ENCODE assay signal across 17 cellular contexts in genomic region chr9:15389636-15390035, GRCh38. TPM values are rescaled to one million over a fixed set of nuclear protein-coding genes. Genes with fewer than 3 reads are reported as not detected.
DNase-seq lines count a peak whose midpoint lies in the region; ATAC-seq and TF ChIP-seq lines count a peak whose summit lies in the region.
"Had no signal": no experiment of that assay in that cellular context is flagged by ENCODE, and none has a peak within 500 bp of the region (broad histone marks: within the 10 kb centered on the region; RNA-seq: fewer than 3 reads in every experiment).

No MANE protein-coding gene starts in this region.

- H3K4me1 ChIP-seq in colonic mucosa: no peaks in the 10 kb centered on the region
- H3K4me1 ChIP-seq in mucosa of rectum (ENCODE audit: control insufficient read depth in 2 of 2, insufficient read depth in 2 of 2, low read length in 2 of 2): peaks cover 15 to 20% of the 10 kb centered on the region in 2 donors
- no peaks in the 10 kb centered on the region for H3K4me1 ChIP-seq in upper lobe of right lung
- no peaks in the 10 kb centered on the region for H3K4me1 ChIP-seq in esophagus squamous epithelium

- ATAC-seq in left colon: peak; percentile 66
- ATAC-seq in upper lobe of right lung: peak; percentile 39
- no peak for ATAC-seq in GM21515 (IDR thresholded peaks at IDR 0.05; ENCODE audit: unreplicated experiment)

- H3K36me3 ChIP-seq in colonic mucosa: no peaks in the 10 kb centered on the region
- no peaks in the 10 kb centered on the region for H3K36me3 ChIP-seq in mucosa of rectum (ENCODE audit: control insufficient read depth in 2 of 2, insufficient read depth in 2 of 2, low read length in 2 of 2)
- H3K36me3 ChIP-seq in upper lobe of right lung: no peaks in the 10 kb centered on the region
- H3K36me3 ChIP-seq in esophagus squamous epithelium: no peaks in the 10 kb centered on the region

- TF ChIP-seq CTCF in colonic mucosa (IDR thresholded peaks at IDR 0.05): no peak
- no peak for TF ChIP-seq CTCF in upper lobe of right lung (IDR thresholded peaks at IDR 0.05)
- no peak for TF ChIP-seq CTCF in esophagus squamous epithelium (IDR thresholded peaks at IDR 0.05)

- WGBS in esophagus squamous epithelium, 2 donors: 79 to 86% methylated on average over 4 of the region's 4 CpGs

- H3K4me3 ChIP-seq in colonic mucosa (no peak overlapping the region), mucosa of rectum (ENCODE audit: low read length in 2 of 2) (no peak overlapping the region), upper lobe of right lung (no peak overlapping the region), esophagus squamous epithelium (no peak overlapping the region)
- H3K4me3 ChIP-seq: GM23248 had no signal

- H3K27me3 ChIP-seq in colonic mucosa: no peaks in the 10 kb centered on the region
- H3K27me3 ChIP-seq in mucosa of rectum (ENCODE audit: control insufficient read depth in 2 of 2, insufficient read depth in 2 of 2, low read length in 2 of 2): no peaks in the 10 kb centered on the region
- H3K27me3 ChIP-seq in upper lobe of right lung: no peaks in the 10 kb centered on the region
- no peaks in the 10 kb centered on the region for H3K27me3 ChIP-seq in esophagus squamous epithelium

- H3K9me3 ChIP-seq in colonic mucosa (no peaks in the 10 kb centered on the region), mucosa of rectum (ENCODE audit: control insufficient read depth in 2 of 2, low read length in 2 of 2) (no peaks in the 10 kb centered on the region), upper lobe of right lung (no peaks in the 10 kb centered on the region), esophagus squamous epithelium (no peaks in the 10 kb centered on the region)

- peak overlapping the region in 1 of 2 donors; percentile 6 for H3K9ac ChIP-seq in colonic mucosa (ENCODE audit: low read depth in 2 of 2, low read length in 2 of 2)
- no peak overlapping the region for H3K9ac ChIP-seq in mucosa of rectum (ENCODE audit: low read depth in 1 of 2, low read length in 2 of 2)
- H3K9ac ChIP-seq: GM23248 had no signal

- DNase-seq in colonic mucosa: no peak
- DNase-seq in left colon: no peak
- DNase-seq in upper lobe of right lung: no peak
- no peak for DNase-seq in NCI-H226
- no peak for DNase-seq in esophagus squamous epithelium (lab: John Stamatoyannopoulos, UW)
- DNase-seq: C1 segment of cervical spinal cord; Calu3; CD4-positive, alpha-beta memory T cell; COR-L47; DMS53; DMS79 treated with DMSO at 0.1 percent for 48 hours; GF-D8; H7; HCEC 1CT had no signal

- H3K27ac ChIP-seq in colonic mucosa (peak overlapping the region; percentile 42), mucosa of rectum (ENCODE audit: low read depth in 2 of 2, low read length in 2 of 2) (peak overlapping the region; percentile 0 to 43), upper lobe of right lung (no peak overlapping the region), esophagus squamous epithelium (no peak overlapping the region)
- H3K27ac ChIP-seq: GM23248 had no signal

- no peak for TF ChIP-seq POLR2A in esophagus squamous epithelium (IDR thresholded peaks at IDR 0.05)

- intact Hi-C loops in colonic mucosa (cut with DNase I) (no loop called here), left colon (cut with DNase I, micrococcal nuclease) (no loop called here), upper lobe of right lung (cut with DNase I) (no loop called here), esophagus squamous epithelium (cut with DNase I) (no loop called here)

RNA-seq across cellular contexts. Expression of gene SNAPC3, which starts 33.0 kb away (rescaled TPM):
- total RNA-seq in colonic mucosa: 10 to 100 TPM; 36.9 to 56.6 TPM
- total RNA-seq in left colon: 10 to 100 TPM; 40.2 to 42.5 TPM
- 31.3 TPM for total RNA-seq in upper lobe of right lung
- 10 to 100 TPM; 18.9 to 28.6 (median 27.3) TPM for total RNA-seq in esophagus squamous epithelium

Comparison
In these comparisons a context has a peak if more than half of its experiments do, and no peak if none do; other contexts are left out.
1. H3K27ac ChIP-seq: peak in colonic mucosa (single experiment) and mucosa of rectum (2 of 2); none in upper lobe of right lung (single experiment) and esophagus squamous epithelium (0 of 4).